In genomic region chr3:195154793-195155535, GRCh38 we compare ENCODE assay signal across 1 cellular context.
TF ChIP-seq lines count a peak whose summit lies in the region.

No MANE protein-coding gene starts in this region.

TF ChIP-seq in HepG2, 621 proteins besides CTCF, POLR2A, EP300 and RAD21 (continued from another document and continues in another):
- peak in 1 of 2 experiments; percentile 49; a peak in 1 of 4 replicates for TF ChIP-seq REST (IDR thresholded peaks at IDR 0.05; ENCODE audit: borderline replicate concordance in 1 of 2, low read depth in 1 of 2, low read length in 2 of 2)
- TF ChIP-seq MLX (CRISPR knock-in tag; IDR thresholded peaks at IDR 0.05): peak; percentile 74
- no peak for TF ChIP-seq IKZF1 (IDR thresholded peaks at IDR 0.05)
- no peak for TF ChIP-seq ZNF557 (CRISPR knock-in tag; IDR thresholded peaks at IDR 0.05)
- no peak for TF ChIP-seq ZNF225 (CRISPR knock-in tag; IDR thresholded peaks at IDR 0.05)
- TF ChIP-seq CBX2 (IDR thresholded peaks at IDR 0.05; ENCODE audit: low read depth, low read length): no peak
- no peak for TF ChIP-seq CBX2 (CRISPR knock-in tag; IDR thresholded peaks at IDR 0.05; ENCODE audit: low read depth)
- TF ChIP-seq PPARG (CRISPR knock-in tag; conservative IDR thresholded peaks at IDR 0.05): peak; percentile 61
- peak; percentile 58 for TF ChIP-seq ZSCAN9 (CRISPR knock-in tag; IDR thresholded peaks at IDR 0.05; ENCODE audit: borderline replicate concordance)
- TF ChIP-seq ZEB1 (IDR thresholded peaks at IDR 0.05; ENCODE audit: insufficient replicate concordance, low read depth): no peak
- TF ChIP-seq ZNF589 (CRISPR knock-in tag; conservative IDR thresholded peaks at IDR 0.05): no peak
- 0 out of 2 replicates have a peak, but pooled peaks have one; percentile 17 for TF ChIP-seq ZNF615 (CRISPR knock-in tag; IDR thresholded peaks at IDR 0.05; ENCODE audit: borderline replicate concordance)
- peak; percentile 13; the same call in 1 of the 2 replicates for TF ChIP-seq ATF7-NPFF (CRISPR knock-in tag; IDR thresholded peaks at IDR 0.05; ENCODE audit: low read depth)
- TF ChIP-seq KLF16 (CRISPR knock-in tag; IDR thresholded peaks at IDR 0.05): no peak
- peak; percentile 75; the same call in 1 of the 2 replicates for TF ChIP-seq NFIC (IDR thresholded peaks at IDR 0.05; ENCODE audit: low read length)
- TF ChIP-seq HDAC2 (CRISPR knock-in tag; IDR thresholded peaks at IDR 0.05): peak; percentile 88
- no peak for TF ChIP-seq TAF15 (IDR thresholded peaks at IDR 0.05; ENCODE audit: low read depth, low read length, poor library complexity, severe bottlenecking)
- no peak for TF ChIP-seq ZNF674 (CRISPR knock-in tag; IDR thresholded peaks at IDR 0.05; ENCODE audit: low read depth)
- TF ChIP-seq ZNF326 (CRISPR knock-in tag; IDR thresholded peaks at IDR 0.05; ENCODE audit: borderline replicate concordance): no peak
- TF ChIP-seq RCOR2 (CRISPR knock-in tag; IDR thresholded peaks at IDR 0.05): 0 out of 2 replicates have a peak, but pooled peaks have one; percentile 43
- peak; percentile 70 for TF ChIP-seq ZGPAT (CRISPR knock-in tag; IDR thresholded peaks at IDR 0.05)
- TF ChIP-seq TCF7 (IDR thresholded peaks at IDR 0.05; ENCODE audit: low read depth): peak; percentile 67; the same call in 1 of the 2 replicates
- TF ChIP-seq ZBTB33 (CRISPR knock-in tag; IDR thresholded peaks at IDR 0.05): peak; percentile 52
- TF ChIP-seq ZNF296 (CRISPR knock-in tag; conservative IDR thresholded peaks at IDR 0.05): no peak
- TF ChIP-seq ZNF709 (CRISPR knock-in tag; IDR thresholded peaks at IDR 0.05): no peak
- peak; percentile 75; the same call in 1 of the 2 replicates for TF ChIP-seq ZNF710 (CRISPR knock-in tag; IDR thresholded peaks at IDR 0.05; ENCODE audit: borderline replicate concordance)
- no peak for TF ChIP-seq NPAS2 (CRISPR knock-in tag; IDR thresholded peaks at IDR 0.05; ENCODE audit: borderline replicate concordance)
- TF ChIP-seq ZNF543 (CRISPR knock-in tag; IDR thresholded peaks at IDR 0.05): 0 out of 2 replicates have a peak, but pooled peaks have one; percentile 45
- TF ChIP-seq ZFY (CRISPR knock-in tag; IDR thresholded peaks at IDR 0.05): peak; percentile 83
- TF ChIP-seq RXRA (CRISPR knock-in tag; IDR thresholded peaks at IDR 0.05): peak; percentile 83; the same call in 1 of the 2 replicates
- TF ChIP-seq FOSL2 (CRISPR knock-in tag; IDR thresholded peaks at IDR 0.05): peak; percentile 52; the same call in 1 of the 2 replicates
- TF ChIP-seq ATF1 (CRISPR knock-in tag; IDR thresholded peaks at IDR 0.05): 0 out of 2 replicates have a peak, but pooled peaks have one; percentile 36
- TF ChIP-seq DBP (CRISPR knock-in tag; IDR thresholded peaks at IDR 0.05; ENCODE audit: not compliant biosample characterization): peak; percentile 67
- TF ChIP-seq AFF4 (CRISPR knock-in tag; IDR thresholded peaks at IDR 0.05): 0 out of 2 replicates have a peak, but pooled peaks have one; percentile 52
- TF ChIP-seq ZNF564 (CRISPR knock-in tag; IDR thresholded peaks at IDR 0.05): no peak
- TF ChIP-seq TBX2 (CRISPR knock-in tag; IDR thresholded peaks at IDR 0.05; ENCODE audit: borderline replicate concordance): peak; percentile 85
- no peak for TF ChIP-seq HNRNPL (IDR thresholded peaks at IDR 0.05; ENCODE audit: low read depth, low read length)
- TF ChIP-seq KDM4B (CRISPR knock-in tag; IDR thresholded peaks at IDR 0.05): peak; percentile 21
- TF ChIP-seq ZNF605 (CRISPR knock-in tag; IDR thresholded peaks at IDR 0.05): peak; percentile 68
- TF ChIP-seq SIN3A (IDR thresholded peaks at IDR 0.05; ENCODE audit: borderline replicate concordance, low read depth, low read length): no peak
- peak; percentile 73; the same call in 1 of the 2 replicates for TF ChIP-seq ZSCAN21 (CRISPR knock-in tag; IDR thresholded peaks at IDR 0.05; ENCODE audit: borderline replicate concordance)
- no peak for TF ChIP-seq GLMP (CRISPR knock-in tag; IDR thresholded peaks at IDR 0.05; ENCODE audit: borderline replicate concordance)
- TF ChIP-seq ZC3H4 (CRISPR knock-in tag; IDR thresholded peaks at IDR 0.05; ENCODE audit: borderline replicate concordance): no peak
- TF ChIP-seq CENPBD1 (CRISPR knock-in tag; IDR thresholded peaks at IDR 0.05; ENCODE audit: borderline replicate concordance, low read depth): no peak
- TF ChIP-seq RBM39 (IDR thresholded peaks at IDR 0.05; ENCODE audit: low read depth, low read length, poor library complexity, severe bottlenecking): no peak
- no peak for TF ChIP-seq U2AF2 (IDR thresholded peaks at IDR 0.05; ENCODE audit: low read depth, low read length)
- peak; percentile 74 for TF ChIP-seq SIX4 (CRISPR knock-in tag; IDR thresholded peaks at IDR 0.05)
- TF ChIP-seq HMGA1 (CRISPR knock-in tag; conservative IDR thresholded peaks at IDR 0.05): no peak
- TF ChIP-seq ZNF691 (CRISPR knock-in tag; IDR thresholded peaks at IDR 0.05; ENCODE audit: borderline replicate concordance, low read depth): peak; percentile 72; the same call in 1 of the 2 replicates
- TF ChIP-seq LBX2 (CRISPR knock-in tag; IDR thresholded peaks at IDR 0.05; ENCODE audit: borderline replicate concordance): no peak
